ENCODE assay signal across 12 cellular contexts in the genomic region with DNA sequence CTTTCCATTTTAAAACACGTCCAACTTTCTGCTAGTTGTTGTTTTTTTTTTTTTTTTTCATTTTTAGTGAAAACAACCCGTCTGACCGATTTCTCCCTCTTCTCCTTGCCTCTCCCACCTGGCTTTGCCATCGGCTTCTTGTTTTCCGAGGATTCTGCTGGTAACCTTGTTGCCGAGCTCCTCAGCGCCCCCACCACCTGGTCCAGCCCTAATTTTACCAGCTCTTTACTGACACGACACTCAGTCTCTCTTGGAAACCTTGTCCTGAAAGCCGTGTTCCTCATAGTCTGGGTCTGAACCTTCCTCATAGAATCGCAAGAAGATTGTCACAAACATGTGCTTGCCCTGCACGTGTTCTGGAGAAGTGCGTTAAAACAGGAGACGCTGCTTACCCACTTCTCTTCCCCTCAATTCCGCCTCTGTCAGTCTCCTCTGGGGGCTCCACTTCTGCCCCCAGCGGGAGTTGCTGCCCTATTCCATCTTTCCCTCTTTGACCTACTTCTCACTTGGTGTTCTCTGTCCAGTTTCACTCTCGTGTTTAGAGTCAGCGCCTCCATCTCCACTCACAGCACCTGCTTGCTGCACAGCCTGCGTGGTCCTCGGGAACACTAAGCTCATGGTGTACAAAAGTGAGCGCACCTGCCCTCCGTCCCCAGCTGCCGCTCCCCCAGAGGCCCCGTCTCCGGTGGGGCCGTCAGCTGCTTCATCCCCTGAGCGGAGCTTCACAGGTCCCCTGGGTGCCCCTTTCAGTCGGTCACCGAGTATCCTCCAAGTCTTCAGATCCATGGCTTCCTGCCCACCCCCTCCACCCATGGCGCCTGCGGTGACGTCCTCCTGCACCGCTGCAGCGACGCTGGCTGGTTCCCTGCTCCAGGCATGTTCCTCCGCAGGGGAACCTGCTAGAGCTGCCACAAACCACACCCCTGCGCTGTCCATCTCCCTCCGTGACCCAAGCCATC. TPM values are rescaled to one million over a fixed set of nuclear protein-coding genes. Genes with fewer than 3 reads are reported as not detected.
A peak's percentile ranks its signal among the peaks of the same experiment; 100 is the strongest.
DNase-seq lines count a peak whose midpoint lies in the region; ATAC-seq and TF ChIP-seq lines count a peak whose summit lies in the region.
"Had no signal": no experiment of that assay in that cellular context is flagged by ENCODE, and none has a peak within 500 bp of the region (broad histone marks: within the 10 kb centered on the region; RNA-seq: fewer than 3 reads in every experiment).

No MANE protein-coding gene starts in this region.

- CTCF ChIA-PET in GM10248 (lab: Yijun Ruan, JAX) = interaction anchor here (1.0 to 1.4 kb wide), 5 partner anchors 12 to 300 kb away, joined by 3 to 5 read pairs (median 3); no protein-coding TSS in a partner anchor

- no peak for TF ChIP-seq CTCF in GM10248 (IDR thresholded peaks at IDR 0.05; ENCODE audit: control extremely low read depth, extremely low read depth, low read depth, missing control alignments)

- peaks cover 0 to 15% (median 4%) of the 10 kb centered on the region in 4 donors for H3K4me1 Mint-ChIP-seq in CD4-positive, CD25-positive, alpha-beta regulatory T cell
- H3K4me1 Mint-ChIP-seq in activated naive CD8-positive, alpha-beta T cell (ENCODE audit: low read depth) = peaks cover 1% of the 10 kb centered on the region

- H3K9me3 Mint-ChIP-seq in CD4-positive, CD25-positive, alpha-beta regulatory T cell = peaks cover 0 to 9% (median 1%) of the 10 kb centered on the region in 7 donors
- H3K9me3 Mint-ChIP-seq in activated naive CD8-positive, alpha-beta T cell (ENCODE audit: low read depth) = no peaks in the 10 kb centered on the region

- peaks cover 31% of the 10 kb centered on the region for H3K36me3 Mint-ChIP-seq in CD4-positive, CD25-positive, alpha-beta regulatory T cell
- peaks cover 2% of the 10 kb centered on the region for H3K36me3 Mint-ChIP-seq in activated naive CD8-positive, alpha-beta T cell

- no peak overlapping the region for H3K27ac ChIP-seq in CD4-positive, CD25-positive, alpha-beta regulatory T cell (ENCODE audit: insufficient read depth, low read length, poor library complexity, severe bottlenecking)
- no peak overlapping the region for H3K27ac ChIP-seq in muscle layer of duodenum (ENCODE audit: low read length)

- H3K27me3 Mint-ChIP-seq in CD4-positive, CD25-positive, alpha-beta regulatory T cell = no peaks in the 10 kb centered on the region
- no peaks in the 10 kb centered on the region for H3K27me3 Mint-ChIP-seq in activated naive CD8-positive, alpha-beta T cell

- POLR2A ChIA-PET in GM10248 (lab: Yijun Ruan, JAX) = no interaction called here

- peaks cover 0 to 3% of the 10 kb centered on the region in 2 experiments for H3K9me3 ChIP-seq in CD4-positive, CD25-positive, alpha-beta regulatory T cell (ENCODE audit: control insufficient read depth in 2 of 2, low read length in 2 of 2)
- no peaks in the 10 kb centered on the region for H3K9me3 ChIP-seq in muscle layer of duodenum (ENCODE audit: control insufficient read depth in 1 of 2, low read length in 2 of 2)
- H3K9me3 ChIP-seq: SK-N-SH had no signal

- no peaks in the 10 kb centered on the region for H3K4me1 ChIP-seq in CD4-positive, CD25-positive, alpha-beta regulatory T cell (ENCODE audit: control insufficient read depth, insufficient read depth, low read length, poor library complexity, severe bottlenecking)
- no peaks in the 10 kb centered on the region for H3K4me1 ChIP-seq in muscle layer of duodenum (ENCODE audit: control insufficient read depth in 1 of 2, insufficient read depth in 2 of 2, low read length in 2 of 2)

- H3K36me3 ChIP-seq in CD4-positive, CD25-positive, alpha-beta regulatory T cell (ENCODE audit: control insufficient read depth, insufficient read depth, low read length) = peaks cover 28% of the 10 kb centered on the region
- peaks cover 0 to 15% of the 10 kb centered on the region in 2 donors for H3K36me3 ChIP-seq in muscle layer of duodenum (ENCODE audit: control insufficient read depth in 1 of 2, insufficient read depth in 2 of 2, low read length in 2 of 2)

- peak overlapping the region in 3 of 4 donors; percentile 78 to 88 (median 86) for H3K4me3 Mint-ChIP-seq in CD4-positive, CD25-positive, alpha-beta regulatory T cell
- H3K4me3 Mint-ChIP-seq in activated naive CD8-positive, alpha-beta T cell = peak overlapping the region; percentile 48

- H3K4me3 ChIP-seq in CD4-positive, CD25-positive, alpha-beta regulatory T cell (ENCODE audit: low read depth, low read length) = peak overlapping the region; percentile 69
- H3K4me3 ChIP-seq in muscle layer of duodenum (ENCODE audit: low read depth in 1 of 2, low read length in 2 of 2) = peak overlapping the region; percentile 40 to 45

- H3K27ac Mint-ChIP-seq in CD4-positive, CD25-positive, alpha-beta regulatory T cell = peak overlapping the region; percentile 42 to 88 (median 56)
- H3K27ac Mint-ChIP-seq in activated naive CD8-positive, alpha-beta T cell = peak overlapping the region; percentile 55

- peak in 1 of 2 donors; percentile 53 for ATAC-seq in CD4-positive, CD25-positive, alpha-beta regulatory T cell (ENCODE audit: low read depth in 2 of 2)

- DNase-seq in CD4-positive, CD25-positive, alpha-beta regulatory T cell = no peak
- DNase-seq in GM10248 (ENCODE audit: extremely low spot score) (peak; percentile 32), DMS 273 treated with DMSO at 0.1 percent for 48 hours (lab: John Stamatoyannopoulos, UW) (no peak), dermis blood vessel endothelial cell (no peak), SK-N-DZ (ENCODE audit: low spot score) (no peak), NCI-H226 (no peak)
- DNase-seq: activated CD4-positive, CD25-positive, alpha-beta regulatory T cell; C1 segment of cervical spinal cord; MM.1S; SK-N-SH had no signal

- H3K27me3 ChIP-seq in CD4-positive, CD25-positive, alpha-beta regulatory T cell (ENCODE audit: control insufficient read depth, insufficient read depth, low read length) = no peaks in the 10 kb centered on the region
- no peaks in the 10 kb centered on the region for H3K27me3 ChIP-seq in muscle layer of duodenum (ENCODE audit: low read depth, low read length)

RNA-seq across cellular contexts. Expression of gene CLYBL, which starts 40.1 kb away (rescaled TPM):
- 12.0 TPM for total RNA-seq in CD4-positive, CD25-positive, alpha-beta regulatory T cell
- 10 to 100 TPM; 15.3 to 17.7 (median 16.6) TPM for polyA plus RNA-seq in CD4-positive, CD25-positive, alpha-beta regulatory T cell
- total RNA-seq in dermis blood vessel endothelial cell = 1.2 and 2.5 TPM in 2 replicates
- 0.41 and 3.1 TPM in 2 replicates for polyA plus RNA-seq in SK-N-DZ (2014; cell fraction: cytosol; rRNA removed)
- 0.52 and 1.2 TPM in 2 replicates for polyA plus RNA-seq in SK-N-DZ (2014; cell fraction: nucleus; rRNA removed)
